ENCODE assay signal across 21 cellular contexts in genomic region chr4:107548211-107548905, GRCh38.
DNase-seq lines count a peak whose midpoint lies in the region; ATAC-seq, FAIRE-seq and TF ChIP-seq lines count a peak whose summit lies in the region.
"Had no signal": no experiment of that assay in that cellular context is flagged by ENCODE, and none has a peak within 500 bp of the region (broad histone marks: within the 10 kb centered on the region; RNA-seq: fewer than 3 reads in every experiment).

No MANE protein-coding gene starts in this region.

- H3K79me1 ChIP-seq in H1 (ENCODE audit: low read depth, low read length): no peaks in the 10 kb centered on the region

- H3K56ac ChIP-seq in H1 (replicated peaks; ENCODE audit: insufficient read length, low read depth, low read length): no peak overlapping the region

- FAIRE-seq in H1 (lab: Jason Lieb, UNC): no peak
- FAIRE-seq: GM12891 had no signal

- H3K4me1 Mint-ChIP-seq in activated naive CD4-positive, alpha-beta T cell treated with anti-CD3 and anti-CD28 coated beads for 36 hours (ENCODE audit: low read depth): no peaks in the 10 kb centered on the region
- H3K4me1 Mint-ChIP-seq: activated CD4-positive, alpha-beta T cell treated with anti-CD3 and anti-CD28 coated beads for 36 hours; activated naive CD8-positive, alpha-beta T cell treated with anti-CD3 and anti-CD28 coated beads for 36 hours; naive thymus-derived CD8-positive, alpha-beta T cell had no signal

- WGBS in H1 (ENCODE audit: extremely low coverage in 1 of 2, insufficient coverage in 1 of 2, insufficient read length in 1 of 2, insufficient replicate concordance in 2 of 2, low coverage in 1 of 2, low lambda C conversion rate in 2 of 2, missing lambda C conversion rate in 1 of 2), 2 experiments: 73% methylated on average over 7 of the region's 7 CpGs; no CpG with 5 or more reads in 1 of the 2 experiments

- H3K27me3 ChIP-seq in ACC112 (ENCODE audit: insufficient read depth, low read length) (no peaks in the 10 kb centered on the region), H1 (replicated peaks in 1 of 4; ENCODE audit: control insufficient read depth in 3 of 4, extremely low read depth in 1 of 4, insufficient read depth in 3 of 4, low read length in 3 of 4) (no peaks in the 10 kb centered on the region), lower lobe of right lung (ENCODE audit: low read depth) (no peaks in the 10 kb centered on the region)
- H3K27me3 ChIP-seq: right lobe of liver, transverse colon had no signal

- H3K36me3 Mint-ChIP-seq in activated naive CD4-positive, alpha-beta T cell treated with anti-CD3 and anti-CD28 coated beads for 36 hours (ENCODE audit: low read depth): no peaks in the 10 kb centered on the region
- H3K36me3 Mint-ChIP-seq: activated naive CD8-positive, alpha-beta T cell treated with anti-CD3 and anti-CD28 coated beads for 36 hours; naive thymus-derived CD8-positive, alpha-beta T cell had no signal

- no peak overlapping the region for H4K5ac ChIP-seq in H1 (ENCODE audit: insufficient read length, low read depth, low read length)

- TF ChIP-seq POLR2A in H1 (IDR thresholded peaks at IDR 0.05; ENCODE audit: control extremely low read depth in 1 of 2, low read depth in 2 of 2, low read length in 2 of 2): no peak

- no peak overlapping the region for H3K4me3 Mint-ChIP-seq in activated naive CD4-positive, alpha-beta T cell treated with anti-CD3 and anti-CD28 coated beads for 36 hours
- H3K4me3 Mint-ChIP-seq: activated CD4-positive, alpha-beta T cell treated with anti-CD3 and anti-CD28 coated beads for 36 hours; activated naive CD8-positive, alpha-beta T cell treated with anti-CD3 and anti-CD28 coated beads for 36 hours; naive thymus-derived CD8-positive, alpha-beta T cell; T-helper 1 cell treated with Interleukin-12 subunit alpha and Interleukin-12 subunit beta and Interleukin-4 antibody, amounts not matched to agents 30 μg/mL and 1 μg/mL, for 36 hours had no signal

- H3K9ac ChIP-seq in H1 (replicated peaks in 1 of 4; ENCODE audit: extremely low read depth in 1 of 4, low read depth in 3 of 4, low read length in 3 of 4): peak overlapping the region in 1 of 4 experiments; percentile 34; a peak in 2 of 7 replicates

- no peaks in the 10 kb centered on the region for H3K36me3 ChIP-seq in ACC112 (ENCODE audit: insufficient read depth, low read length)
- no peaks in the 10 kb centered on the region for H3K36me3 ChIP-seq in H1 (ENCODE audit: control insufficient read depth in 2 of 4, insufficient read depth in 4 of 4, low read length in 3 of 4)
- no peaks in the 10 kb centered on the region for H3K36me3 ChIP-seq in lower lobe of right lung
- H3K36me3 ChIP-seq: right lobe of liver, transverse colon had no signal

- H2BK5ac ChIP-seq in H1 (ENCODE audit: low read depth, low read length): no peak overlapping the region

- 0 out of 2 replicates have a peak overlapping the region, but pooled peaks have one; percentile 0 for H3K4me3 ChIP-seq in ACC112 (ENCODE audit: low read depth, low read length)
- H3K4me3 ChIP-seq in H1 (ENCODE audit: extremely low read depth in 1 of 4, insufficient read depth in 2 of 4, low read depth in 3 of 4, low read length in 4 of 4): no peak overlapping the region
- H3K4me3 ChIP-seq in lower lobe of right lung: no peak overlapping the region
- H3K4me3 ChIP-seq: right lobe of liver, transverse colon had no signal

- POLR2A ChIA-PET in H1 (lab: Charles Lee; ENCODE audit: partially characterized antibody): no interaction called here

- H3K23me2 ChIP-seq in H1 (ENCODE audit: low read depth, low read length): no peaks in the 10 kb centered on the region

- H3K23ac ChIP-seq in H1 (ENCODE audit: insufficient read length): no peak overlapping the region

- no peak overlapping the region for H3K4ac ChIP-seq in H1 (replicated peaks; ENCODE audit: insufficient read length, low read depth, low read length)

- no peak overlapping the region for H3K27ac Mint-ChIP-seq in activated naive CD4-positive, alpha-beta T cell treated with anti-CD3 and anti-CD28 coated beads for 36 hours
- H3K27ac Mint-ChIP-seq: activated CD4-positive, alpha-beta T cell treated with anti-CD3 and anti-CD28 coated beads for 36 hours; activated naive CD8-positive, alpha-beta T cell treated with anti-CD3 and anti-CD28 coated beads for 36 hours; naive thymus-derived CD8-positive, alpha-beta T cell; T-helper 1 cell treated with Interleukin-12 subunit alpha and Interleukin-12 subunit beta and Interleukin-4 antibody, amounts not matched to agents 30 μg/mL and 1 μg/mL, for 36 hours had no signal

- H2AFZ ChIP-seq in ACC112 (ENCODE audit: low read length, unreplicated experiment) (peak overlapping the region; percentile 89), H1 (ENCODE audit: low read length) (0 out of 2 replicates have a peak overlapping the region, but pooled peaks have one; percentile 65)

- H2BK12ac ChIP-seq in H1 (ENCODE audit: low read depth, low read length): no peak overlapping the region

- DNase-seq in M059J (ENCODE audit: low read depth) (peak; percentile 53), H1 (ENCODE audit: low read depth in 1 of 2, low spot score in 2 of 2) (no peak), lower lobe of right lung (no peak), NCI-H226 (no peak), NCI-H1105 treated with DMSO at 0.1 percent for 48 hours (lab: John Stamatoyannopoulos, UW) (no peak)
- DNase-seq in activated naive CD4-positive, alpha-beta T cell treated with anti-CD3 and anti-CD28 coated beads for 36 hours: no peak
- DNase-seq: activated CD4-positive, alpha-beta T cell treated with anti-CD3 and anti-CD28 coated beads for 36 hours; activated naive CD8-positive, alpha-beta T cell treated with anti-CD3 and anti-CD28 coated beads for 36 hours; central memory CD4-positive, alpha-beta T cell; head of caudate nucleus; Kasumi-1; left cardiac atrium; naive thymus-derived CD8-positive, alpha-beta T cell; NCI-H1694; NCI-H774; right lobe of liver; transverse colon had no signal

- no peaks in the 10 kb centered on the region for H3K79me2 ChIP-seq in ACC112 (ENCODE audit: control insufficient read depth, insufficient read depth, low read length, unreplicated experiment)
- H3K79me2 ChIP-seq in H1 (ENCODE audit: control insufficient read depth in 1 of 2, insufficient read depth in 2 of 2, low read length in 2 of 2): no peaks in the 10 kb centered on the region

- H2BK20ac ChIP-seq in H1 (ENCODE audit: low read length): no peak overlapping the region

- intact Hi-C loops in lower lobe of right lung (cut with DNase I): no loop called here
- intact Hi-C loops in activated naive CD4-positive, alpha-beta T cell treated with anti-CD3 and anti-CD28 coated beads for 36 hours (cut with micrococcal nuclease): no loop called here

- H3K9me3 Mint-ChIP-seq in activated naive CD4-positive, alpha-beta T cell treated with anti-CD3 and anti-CD28 coated beads for 36 hours: no peaks in the 10 kb centered on the region
- H3K9me3 Mint-ChIP-seq: activated naive CD8-positive, alpha-beta T cell treated with anti-CD3 and anti-CD28 coated beads for 36 hours; T-helper 1 cell treated with Interleukin-12 subunit alpha and Interleukin-12 subunit beta and Interleukin-4 antibody, amounts not matched to agents 30 μg/mL and 1 μg/mL, for 36 hours had no signal

- TF ChIP-seq CTCF in H1 (IDR thresholded peaks at IDR 0.05; ENCODE audit: control extremely low read depth in 1 of 3, insufficient read depth in 1 of 3, low read depth in 1 of 3, low read length in 3 of 3): no peak
- TF ChIP-seq CTCF in lower lobe of right lung (IDR thresholded peaks at IDR 0.05): no peak

- H3K4me2 ChIP-seq in H1 (ENCODE audit: insufficient read depth in 1 of 2, low read depth in 2 of 2, low read length in 2 of 2): no peak overlapping the region

- H3K27ac ChIP-seq in ACC112 (ENCODE audit: low read depth, low read length) (no peak overlapping the region), H1 (ENCODE audit: low read depth, low read length) (no peak overlapping the region), lower lobe of right lung (peak overlapping the region; percentile 2)
- H3K27ac ChIP-seq: right lobe of liver, transverse colon had no signal

- no peak for ATAC-seq in lower lobe of right lung
- no peak for ATAC-seq in HG02678 (IDR thresholded peaks at IDR 0.05; ENCODE audit: unreplicated experiment)
- ATAC-seq: activated CD4-positive, alpha-beta T cell treated with anti-CD3 and anti-CD28 coated beads for 36 hours; left cardiac atrium; naive thymus-derived CD8-positive, alpha-beta T cell; right lobe of liver had no signal

- no peak overlapping the region for H4K8ac ChIP-seq in H1 (ENCODE audit: extremely low read depth, insufficient read depth, low read length)

- no peaks in the 10 kb centered on the region for H3K4me1 ChIP-seq in ACC112 (ENCODE audit: control insufficient read depth, insufficient read depth, low read length, unreplicated experiment)
- no peaks in the 10 kb centered on the region; a peak in 1 of 7 replicates for H3K4me1 ChIP-seq in H1 (replicated peaks in 1 of 4; ENCODE audit: control insufficient read depth in 3 of 4, insufficient read depth in 4 of 4, low read length in 3 of 4)
- H3K4me1 ChIP-seq in lower lobe of right lung: no peaks in the 10 kb centered on the region
- H3K4me1 ChIP-seq: right lobe of liver, transverse colon had no signal

- no peak overlapping the region for H2BK120ac ChIP-seq in H1 (replicated peaks; ENCODE audit: low read depth, low read length)

- H4K20me1 ChIP-seq in H1 (replicated peaks in 1 of 2; ENCODE audit: control insufficient read depth in 1 of 2, insufficient read depth in 2 of 2, low read length in 2 of 2): no peaks in the 10 kb centered on the region

- TF ChIP-seq EP300 in H1 (IDR thresholded peaks at IDR 0.05; ENCODE audit: borderline replicate concordance in 1 of 2, low read depth in 2 of 2, low read length in 2 of 2): no peak

- no peaks in the 10 kb centered on the region for H3K9me3 ChIP-seq in H1 (ENCODE audit: insufficient read depth in 2 of 2, low read depth in 1 of 2, low read length in 1 of 2)
- no peaks in the 10 kb centered on the region for H3K9me3 ChIP-seq in lower lobe of right lung
- H3K9me3 ChIP-seq: right lobe of liver, transverse colon had no signal

- no peak overlapping the region for H2BK15ac ChIP-seq in H1 (ENCODE audit: low read length)

- H4K91ac ChIP-seq in H1 (replicated peaks; ENCODE audit: insufficient read length, low read length): no peak overlapping the region

- no peak overlapping the region for H2AK5ac ChIP-seq in H1 (ENCODE audit: low read depth, low read length)

- no peaks in the 10 kb centered on the region for H3K27me3 Mint-ChIP-seq in activated naive CD4-positive, alpha-beta T cell treated with anti-CD3 and anti-CD28 coated beads for 36 hours (ENCODE audit: low read depth)
- H3K27me3 Mint-ChIP-seq: activated CD4-positive, alpha-beta T cell treated with anti-CD3 and anti-CD28 coated beads for 36 hours; activated naive CD8-positive, alpha-beta T cell treated with anti-CD3 and anti-CD28 coated beads for 36 hours had no signal

- no peak overlapping the region for H3K14ac ChIP-seq in H1 (ENCODE audit: insufficient read length)

- no peak for TF ChIP-seq RAD21 in H1 (IDR thresholded peaks at IDR 0.05 in 1 of 2, conservative IDR thresholded peaks at IDR 0.05 in 1 of 2; ENCODE audit: low read depth in 2 of 2, low read length in 2 of 2)

- CTCF ChIA-PET in H1 (lab: Charles Lee; ENCODE audit: partially characterized antibody): interaction anchor here (1.0 to 1.3 kb wide), 2 partner anchors 10 to 188 kb away, joined by 3 to 4 read pairs; no protein-coding TSS in a partner anchor
- CTCF ChIA-PET in activated naive CD4-positive, alpha-beta T cell treated with anti-CD3 and anti-CD28 coated beads for 36 hours (lab: Charles Lee): no interaction called here

- H3K18ac ChIP-seq in H1 (ENCODE audit: extremely low read depth, low read length): no peak overlapping the region
